In the genomic region with DNA sequence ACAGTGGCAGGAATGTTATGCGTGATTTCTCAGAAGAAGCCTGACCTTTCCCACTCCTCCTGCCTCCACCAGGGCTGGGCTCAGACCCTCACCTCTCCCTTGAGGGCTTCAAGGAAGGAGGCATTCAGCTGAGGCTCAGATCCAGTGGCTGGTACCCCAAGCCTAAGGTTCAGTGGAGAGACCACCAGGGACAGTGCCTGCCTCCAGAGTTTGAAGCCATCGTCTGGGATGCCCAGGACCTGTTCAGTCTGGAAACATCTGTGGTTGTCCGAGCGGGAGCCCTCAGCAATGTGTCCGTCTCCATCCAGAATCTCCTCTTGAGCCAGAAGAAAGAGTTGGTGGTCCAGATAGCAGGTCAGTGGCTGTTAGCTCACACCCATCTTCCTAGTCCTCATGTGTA, we compare ENCODE assay signal across 28 cellular contexts.
"Had no signal": no experiment of that assay in that cellular context is flagged by ENCODE, and none has a peak within 500 bp of the region (broad histone marks: within the 10 kb centered on the region; RNA-seq: fewer than 3 reads in every experiment).

No MANE protein-coding gene starts in this region.

- H3K27ac Mint-ChIP-seq: activated naive CD8-positive, alpha-beta T cell; natural killer cell; stimulated activated memory B cell treated with anti-CD40 and anti-IgM and Interleukin-4, amounts not matched to agents 10 μg/mL and 1 μg/mL and 100 μg/mL, for 72 hours; stimulated activated naive CD8-positive, alpha-beta T cell treated with anti-CD3 and anti-CD28 coated beads, Interleukin-15, amount 100 ng/mL, for 72 hours; T-helper 1 cell treated with Interleukin-12 subunit alpha and Interleukin-12 subunit beta and Interleukin-4 antibody, amounts not matched to agents 30 μg/mL and 1 μg/mL, for 36 hours had no signal

- H3K27ac ChIP-seq: colonic mucosa, right lobe of liver, thyroid gland, WERI-Rb-1 had no signal

- H3K4me3 ChIP-seq: colonic mucosa, lung, right lobe of liver, thyroid gland had no signal

- H3K9me3 ChIP-seq: colonic mucosa, right lobe of liver, thyroid gland had no signal

- H3K27me3 ChIP-seq: thyroid gland had no signal

- H3K4me3 Mint-ChIP-seq: activated naive CD8-positive, alpha-beta T cell; stimulated activated naive CD8-positive, alpha-beta T cell treated with anti-CD3 and anti-CD28 coated beads, Interleukin-15, amount 100 ng/mL, for 72 hours; T-helper 1 cell treated with Interleukin-12 subunit alpha and Interleukin-12 subunit beta and Interleukin-4 antibody, amounts not matched to agents 30 μg/mL and 1 μg/mL, for 36 hours had no signal

- ATAC-seq: activated CD4-positive, CD25-positive, alpha-beta regulatory T cell treated with anti-CD3 and anti-CD28 coated beads, Interleukin-2, amount 50 U/mL, for 24 hours; left lobe of liver; natural killer cell; right lobe of liver; stimulated activated memory B cell treated with anti-CD40 and anti-IgM and Interleukin-4, amounts not matched to agents 10 μg/mL and 1 μg/mL and 100 μg/mL, for 72 hours; stimulated activated naive CD8-positive, alpha-beta T cell treated with anti-CD3 and anti-CD28 coated beads, Interleukin-15, amount 100 ng/mL, for 72 hours had no signal

- H3K36me3 ChIP-seq: colonic mucosa, right lobe of liver, thyroid gland, WERI-Rb-1 had no signal

- H3K4me1 ChIP-seq: colonic mucosa had no signal

- H3K9me3 Mint-ChIP-seq: natural killer cell; stimulated activated naive CD8-positive, alpha-beta T cell treated with anti-CD3 and anti-CD28 coated beads, Interleukin-15, amount 100 ng/mL, for 72 hours; T-helper 1 cell treated with Interleukin-12 subunit alpha and Interleukin-12 subunit beta and Interleukin-4 antibody, amounts not matched to agents 30 μg/mL and 1 μg/mL, for 36 hours had no signal

- DNase-seq: activated CD4-positive, alpha-beta T cell treated with anti-CD3 and anti-CD28 coated beads for 48 hours; activated CD4-positive, alpha-beta T cell treated with anti-CD3 and anti-CD28 coated beads, Interleukin-2, amount 50 U/mL, for 48 hours; activated CD8-positive, alpha-beta memory T cell treated with anti-CD3 and anti-CD28 coated beads for 24 hours; activated effector memory CD4-positive, alpha-beta T cell treated with Interleukin-2 at 50 U/mL for 16 hours; activated naive CD4-positive, alpha-beta T cell treated with Interleukin-2 at 50 U/mL for 16 hours; anterior cingulate cortex; cerebellar nuclear complex; colonic mucosa; effector memory CD4-positive, alpha-beta T cell; erythroblast; foreskin fibroblast; kidney glomerular epithelial cell; mesendoderm; natural killer cell; stimulated activated CD4-positive, alpha-beta T cell treated with anti-CD3 and anti-CD28 coated beads, Interleukin-12 subunit alpha, Interleukin-12 subunit beta, amount 100 ng/mL, for 4 hours; stimulated activated CD4-positive, alpha-beta T cell treated with anti-CD3 and anti-CD28 coated beads, Interleukin-4, amount 100 ng/mL, for 4 hours; stimulated activated CD8-positive, alpha-beta memory T cell treated with anti-CD3 and anti-CD28 coated beads, Interleukin-4, amount 100 ng/mL, for 48 hours; stimulated activated naive CD8-positive, alpha-beta T cell treated with anti-CD3 and anti-CD28 coated beads, Interleukin-15, amount 100 ng/mL, for 72 hours; T-helper 9 cell; thyroid gland; WERI-Rb-1 had no signal
